In genomic region chr2:119590873-119591272, GRCh38 we compare ENCODE assay signal across 29 cellular contexts. TPM values are rescaled to one million over a fixed set of nuclear protein-coding genes. Genes with fewer than 3 reads are reported as not detected.
"Had no signal": no experiment of that assay in that cellular context is flagged by ENCODE, and none has a peak within 500 bp of the region (broad histone marks: within the 10 kb centered on the region; RNA-seq: fewer than 3 reads in every experiment).

No MANE protein-coding gene starts in this region.

- H3K4me2 ChIP-seq: KMS-11 had no signal

- H3K36me3 ChIP-seq: breast epithelium, Peyer's patch had no signal

- FAIRE-seq: astrocyte, TTC549 had no signal

- DNase-seq: activated CD4-positive, alpha-beta T cell treated with anti-CD3 and anti-CD28 coated beads for 36 hours; activated CD4-positive, alpha-beta T cell treated with anti-CD3 and anti-CD28 coated beads, Interleukin-2, amount 10 ng/mL, durations not matched to agents 7 days and 5 days; activated CD4-positive, alpha-beta T cell treated with anti-CD3 and anti-CD28 coated beads, Interleukin-2, amount 50 U/mL, for 48 hours; activated CD8-positive, alpha-beta T cell treated with anti-CD3 and anti-CD28 coated beads, Interleukin-2, amount 10 ng/mL, durations not matched to agents 7 days and 5 days; activated gamma-delta T cell; activated naive CD4-positive, alpha-beta T cell treated with Interleukin-2 at 50 U/mL for 16 hours; activated naive CD8-positive, alpha-beta T cell treated with anti-CD3 and anti-CD28 coated beads, Interleukin-2, amount 10 ng/mL, durations not matched to agents 7 days and 5 days; activated T-cell treated with anti-CD3 and anti-CD28 coated beads, Interleukin-2, amount 50 U/mL, for 24 hours; body of pancreas; MM.1S; MV-4-11; NCI-H1092; NCI-H1436 treated with DMSO at 0.1 percent for 48 hours; NCI-H1694 treated with DMSO at 0.1 percent for 48 hours; NCI-H2029 treated with DMSO at 0.1 percent for 48 hours; NCI-H2107; NCI-H2171; NCI-H510A; NCI-H526; NCI-H774; PC-3; Peyer's patch; Right ventricle myocardium superior had no signal

- H3K27me3 ChIP-seq: body of pancreas, Peyer's patch had no signal

- H3K4me3 ChIP-seq: body of pancreas, breast epithelium, Peyer's patch had no signal

- H3K9me3 ChIP-seq: body of pancreas, breast epithelium, Peyer's patch had no signal

- H3K9ac ChIP-seq: KMS-11 had no signal

- ATAC-seq: activated CD4-positive, alpha-beta T cell treated with anti-CD3 and anti-CD28 coated beads for 36 hours; activated CD8-positive, alpha-beta T cell treated with anti-CD3 and anti-CD28 coated beads, Interleukin-2, amount 10 ng/mL, durations not matched to agents 7 days and 5 days; body of pancreas; PC-3 had no signal

- H3K27ac ChIP-seq: body of pancreas, breast epithelium, KMS-11, Peyer's patch had no signal

- H3K4me1 ChIP-seq: body of pancreas, breast epithelium, Peyer's patch had no signal

RNA-seq across cellular contexts. Expression of gene CFAP221, which starts 46.6 kb away (rescaled TPM):
- total RNA-seq: activated CD4-positive, alpha-beta T cell treated with anti-CD3 and anti-CD28 coated beads for 36 hours; activated CD4-positive, alpha-beta T cell treated with anti-CD3 and anti-CD28 coated beads, Interleukin-2, amount 10 ng/mL, durations not matched to agents 7 days and 5 days; activated CD8-positive, alpha-beta T cell treated with anti-CD3 and anti-CD28 coated beads, Interleukin-2, amount 10 ng/mL, durations not matched to agents 7 days and 5 days; activated naive CD8-positive, alpha-beta T cell treated with anti-CD3 and anti-CD28 coated beads, Interleukin-2, amount 10 ng/mL, durations not matched to agents 7 days and 5 days; activated T-helper 2 cell treated with anti-CD3 and anti-CD28 coated beads, Interferon-gamma antibody, Interleukin-2, Interleukin-4, amounts not matched to agents 10 μg/mL and 5 μg/mL and 100 μg/mL, durations not matched to agents 14 hours and 24 hours and 36 hours; LHCN-M2; PC-3 had no signal
